ENCODE assay signal across 17 cellular contexts in genomic region chr3:172853911-172854648, GRCh38.
DNase-seq lines count a peak whose midpoint lies in the region; ATAC-seq and TF ChIP-seq lines count a peak whose summit lies in the region.
"Had no signal": no experiment of that assay in that cellular context is flagged by ENCODE, and none has a peak within 500 bp of the region (broad histone marks: within the 10 kb centered on the region; RNA-seq: fewer than 3 reads in every experiment).

No MANE protein-coding gene starts in this region.

- no peaks in the 10 kb centered on the region for H3F3A ChIP-seq in GM23338 (replicated peaks; ENCODE audit: low read depth)

- WGBS in endodermal cell (ENCODE audit: insufficient coverage in 1 of 2, insufficient read length in 1 of 2), 2 experiments, result 39 to 80% methylated on average over 1 to 3 of the region's 3 CpGs
- 57% methylated on average over 1 of the region's 3 CpGs; no CpG with 5 or more reads in 1 of the 2 experiments for WGBS in mesodermal cell (ENCODE audit: insufficient coverage in 2 of 2), 2 experiments
- 57 to 72% methylated on average over 3 of the region's 3 CpGs for WGBS in aorta, 2 donors

- H3K27me3 ChIP-seq in GM23338 (ENCODE audit: insufficient read depth) (peaks cover 29% of the 10 kb centered on the region), endodermal cell (ENCODE audit: control insufficient read depth, insufficient read depth, low read length, poor library complexity, severe bottlenecking) (peaks cover 25% of the 10 kb centered on the region), aorta (ENCODE audit: control insufficient read depth in 1 of 2, insufficient read depth in 2 of 2, low read length in 1 of 2) (no peaks in the 10 kb centered on the region)

- no peak overlapping the region for H3K9ac ChIP-seq in endodermal cell (ENCODE audit: extremely low read depth, low read length, poor library complexity, severe bottlenecking)
- H3K9ac ChIP-seq: SK-N-SH had no signal

- H3K27me3 Mint-ChIP-seq in GM23338 (ENCODE audit: insufficient read depth, low read depth, poor library complexity), result peaks cover 18% of the 10 kb centered on the region
- H3K27me3 Mint-ChIP-seq in endodermal cell (ENCODE audit: insufficient read depth), result peaks cover 47% of the 10 kb centered on the region

- peak; percentile 96 for ATAC-seq in GM23338
- no peak for ATAC-seq in aorta (ENCODE audit: low FRiP score)
- ATAC-seq: Right ventricle myocardium inferior had no signal

- DNase-seq in GM23338 (ENCODE audit: low spot score) (peak; percentile 73), NCI-H2227 (lab: John Stamatoyannopoulos, UW; ENCODE audit: unreplicated experiment) (peak; percentile 78), endodermal cell (no peak), GM13976 (ENCODE audit: low spot score) (no peak), DMS114 treated with DMSO at 0.1 percent for 48 hours (lab: John Stamatoyannopoulos, UW; ENCODE audit: unreplicated experiment) (no peak), aorta (no peak), GM10266 (ENCODE audit: extremely low spot score) (no peak)
- DNase-seq: C1 segment of cervical spinal cord, DMS153, EL, IMR-90, NCI-H1417 treated with DMSO at 0.1 percent for 48 hours, NCI-H2081, SK-N-SH, T-helper 1 cell had no signal

- H4K20me1 ChIP-seq in GM23338 (replicated peaks; ENCODE audit: insufficient read depth), result no peaks in the 10 kb centered on the region

- no peaks in the 10 kb centered on the region for H3K36me3 ChIP-seq in GM23338 (ENCODE audit: insufficient read depth)
- no peaks in the 10 kb centered on the region for H3K36me3 ChIP-seq in endodermal cell (ENCODE audit: control insufficient read depth, insufficient read depth, low read length)
- no peaks in the 10 kb centered on the region for H3K36me3 ChIP-seq in mesodermal cell (ENCODE audit: control insufficient read depth, insufficient read depth, low read length)
- no peaks in the 10 kb centered on the region for H3K36me3 ChIP-seq in aorta (ENCODE audit: control insufficient read depth in 1 of 2, insufficient read depth in 2 of 2, low read length in 1 of 2)

- H3K27ac Mint-ChIP-seq in GM23338 (no peak overlapping the region), endodermal cell (no peak overlapping the region)

- no peaks in the 10 kb centered on the region for H3K36me3 Mint-ChIP-seq in GM23338 (ENCODE audit: low read depth)
- H3K36me3 Mint-ChIP-seq in endodermal cell (ENCODE audit: low read depth), result no peaks in the 10 kb centered on the region

- H3K4me3 Mint-ChIP-seq in GM23338, result no peak overlapping the region
- H3K4me3 Mint-ChIP-seq in endodermal cell, result no peak overlapping the region

- no peak for TF ChIP-seq CTCF in GM23338 (conservative IDR thresholded peaks at IDR 0.05; ENCODE audit: low read depth in 2 of 2)
- no peak for TF ChIP-seq CTCF in endodermal cell (conservative IDR thresholded peaks at IDR 0.05)
- no peak for TF ChIP-seq CTCF in GM13976 (IDR thresholded peaks at IDR 0.05; ENCODE audit: borderline replicate concordance, control extremely low read depth, extremely low read depth, insufficient read depth, missing control alignments)
- no peak for TF ChIP-seq CTCF in GM10266 (IDR thresholded peaks at IDR 0.05; ENCODE audit: control insufficient read depth, insufficient read depth, low read depth, missing control alignments)

- intact Hi-C loops in aorta (cut with DNase I), result loop anchor here in 1 of 2 donors (10.0 kb wide), 1 partner anchor 1301 kb away; no protein-coding TSS in a partner anchor

- H3K4me1 ChIP-seq in GM23338 (ENCODE audit: insufficient read depth) (peaks cover 32% of the 10 kb centered on the region), endodermal cell (ENCODE audit: control insufficient read depth, insufficient read depth, low read length) (peaks cover 5% of the 10 kb centered on the region), mesodermal cell (ENCODE audit: control insufficient read depth, insufficient read depth, low read length, poor library complexity, severe bottlenecking) (peaks cover 43% of the 10 kb centered on the region), aorta (ENCODE audit: control insufficient read depth in 1 of 2, insufficient read depth in 2 of 2, low read length in 2 of 2) (no peaks in the 10 kb centered on the region)

- H3K9me2 ChIP-seq in GM23338 (ENCODE audit: insufficient read depth), result no peaks in the 10 kb centered on the region
- H3K9me2 ChIP-seq: SK-N-SH had no signal

- H3K9me3 ChIP-seq in endodermal cell (ENCODE audit: control insufficient read depth, low read length) (no peaks in the 10 kb centered on the region), mesodermal cell (ENCODE audit: control insufficient read depth, low read length) (no peaks in the 10 kb centered on the region), aorta (ENCODE audit: control insufficient read depth, low read length) (no peaks in the 10 kb centered on the region)
- H3K9me3 ChIP-seq: SK-N-SH had no signal

- no peaks in the 10 kb centered on the region for H3K9me3 Mint-ChIP-seq in GM23338
- H3K9me3 Mint-ChIP-seq in endodermal cell, result no peaks in the 10 kb centered on the region

- H3K27ac ChIP-seq in GM23338 (ENCODE audit: low read depth) (peak overlapping the region; percentile 83), endodermal cell (ENCODE audit: low read depth, low read length) (peak overlapping the region; percentile 67), mesodermal cell (ENCODE audit: low read depth, low read length, severe bottlenecking) (peak overlapping the region; percentile 36), aorta (ENCODE audit: low read depth in 1 of 2, low read length in 2 of 2) (no peak overlapping the region)

- H3K79me2 ChIP-seq in GM23338 (replicated peaks; ENCODE audit: insufficient read depth), result no peaks in the 10 kb centered on the region

- H3K4me3 ChIP-seq in GM23338 (peak overlapping the region; percentile 8), endodermal cell (ENCODE audit: low read length) (no peak overlapping the region), mesodermal cell (ENCODE audit: extremely low read depth, insufficient read depth, low read length, poor library complexity, severe bottlenecking) (no peak overlapping the region), aorta (ENCODE audit: low read length in 2 of 2) (no peak overlapping the region)

- H3K4me2 ChIP-seq in GM23338, result peak overlapping the region; percentile 67
- H3K4me2 ChIP-seq: SK-N-SH had no signal

- in situ Hi-C loops in GM13976 (cut with MboI; ENCODE audit: low sequenced_read_pairs, unreplicated experiment), result no loop called here

- no peak overlapping the region for H2AFZ ChIP-seq in GM23338

- peaks cover 12% of the 10 kb centered on the region; the same call in 2 of the 3 replicates for H3K4me1 Mint-ChIP-seq in GM23338
- peaks cover 7% of the 10 kb centered on the region for H3K4me1 Mint-ChIP-seq in endodermal cell

TF ChIP-seq in GM23338, 12 proteins besides CTCF, POLR2A, EP300 and RAD21 (continues in another document):
- TF ChIP-seq CREB1 (CRISPR knock-in tag; IDR thresholded peaks at IDR 0.05; ENCODE audit: low read depth), result peak; percentile 18; the same call in 1 of the 2 replicates

Comparison
In these comparisons a context has a peak if more than half of its experiments do, and no peak if none do; other contexts are left out.
1. DNase-seq: peak in GM23338 (single experiment) and NCI-H2227 (single experiment); none in endodermal cell (single experiment), GM13976 (single experiment), DMS114 treated with DMSO at 0.1 percent for 48 hours (single experiment), aorta (0 of 2) and GM10266 (single experiment).
2. H3K27ac ChIP-seq: peak in GM23338 (single experiment), endodermal cell (single experiment) and mesodermal cell (single experiment); none in aorta (0 of 2).